ENCODE assay signal across 1 cellular context in genomic region chr9:128696923-128697707, GRCh38.
TF ChIP-seq lines count a peak whose summit lies in the region.

No MANE protein-coding gene starts in this region.

TF ChIP-seq in endothelial cell of umbilical vein, 7 proteins besides CTCF, POLR2A, EP300 and RAD21:
- no peak for TF ChIP-seq EZH2 (IDR thresholded peaks at IDR 0.05; ENCODE audit: borderline replicate concordance, low read depth, low read length, severe bottlenecking)
- TF ChIP-seq GATA2 (IDR thresholded peaks at IDR 0.05; ENCODE audit: insufficient read depth, insufficient read length, low read depth, low read length), result no peak
- TF ChIP-seq MAX (IDR thresholded peaks at IDR 0.05; ENCODE audit: insufficient read depth, insufficient read length), result no peak
- no peak for TF ChIP-seq POLR2AphosphoS5 (IDR thresholded peaks at IDR 0.05; ENCODE audit: insufficient read depth, low read depth, low read length)
- TF ChIP-seq JUN (IDR thresholded peaks at IDR 0.05; ENCODE audit: borderline replicate concordance, insufficient read depth, insufficient read length, low read depth), result no peak
